Comparison of ENCODE assay signal across 11 cellular contexts in genomic region chr13:112894423-112894672, GRCh38.
DNase-seq lines count a peak whose midpoint lies in the region; ATAC-seq, FAIRE-seq and TF ChIP-seq lines count a peak whose summit lies in the region.
"Had no signal": no experiment of that assay in that cellular context is flagged by ENCODE, and none has a peak within 500 bp of the region (broad histone marks: within the 10 kb centered on the region; RNA-seq: fewer than 3 reads in every experiment).

No MANE protein-coding gene starts in this region.

- H3K27me3 ChIP-seq in heart left ventricle: peaks cover 0 to 33% (median 20%) of the 10 kb centered on the region in 9 donors
- peaks cover 20% of the 10 kb centered on the region for H3K27me3 ChIP-seq in bronchial epithelial cell (ENCODE audit: control insufficient read depth, insufficient read depth, low read length)
- H3K27me3 ChIP-seq in mucosa of rectum (ENCODE audit: control insufficient read depth in 2 of 2, insufficient read depth in 2 of 2, low read length in 2 of 2): peaks cover 2 to 15% of the 10 kb centered on the region in 2 donors
- H3K27me3 ChIP-seq in vagina: no peaks in the 10 kb centered on the region

- peak overlapping the region in 1 of 2 donors; percentile 55 for H3K9ac ChIP-seq in mucosa of rectum (ENCODE audit: low read depth in 1 of 2, low read length in 2 of 2)

- H3K27ac ChIP-seq in heart left ventricle (no peak overlapping the region), mucosa of rectum (ENCODE audit: low read depth in 2 of 2, low read length in 2 of 2) (no peak overlapping the region), vagina (no peak overlapping the region)

- TF ChIP-seq CTCF in heart left ventricle (IDR thresholded peaks at IDR 0.05): no peak
- TF ChIP-seq CTCF in bronchial epithelial cell (IDR thresholded peaks at IDR 0.05; ENCODE audit: insufficient read depth, low read length, severe bottlenecking): no peak
- TF ChIP-seq CTCF in vagina (IDR thresholded peaks at IDR 0.05): no peak

- peaks cover 4 to 28% (median 20%) of the 10 kb centered on the region in 12 donors for H3K4me1 ChIP-seq in heart left ventricle
- peaks cover 19 to 25% of the 10 kb centered on the region in 2 donors for H3K4me1 ChIP-seq in mucosa of rectum (ENCODE audit: control insufficient read depth in 2 of 2, insufficient read depth in 2 of 2, low read length in 2 of 2)
- peaks cover 23% of the 10 kb centered on the region for H3K4me1 ChIP-seq in vagina

- 0 to 1% (median 1%) methylated on average over 12 to 34 of the region's 34 CpGs for WGBS in heart left ventricle, 4 donors

- intact Hi-C loops in heart left ventricle (cut with DNase I): no loop called here
- intact Hi-C loops in left ventricle myocardium superior (cut with micrococcal nuclease): no loop called here
- intact Hi-C loops in vagina (cut with DNase I): no loop called here

- FAIRE-seq in bronchial epithelial cell (lab: Jason Lieb, UNC): no peak
- FAIRE-seq: endothelial cell of umbilical vein had no signal

- H3K9me3 ChIP-seq in heart left ventricle: no peaks in the 10 kb centered on the region
- no peaks in the 10 kb centered on the region for H3K9me3 ChIP-seq in mucosa of rectum (ENCODE audit: control insufficient read depth in 2 of 2, low read length in 2 of 2)
- no peaks in the 10 kb centered on the region for H3K9me3 ChIP-seq in vagina

- ATAC-seq in heart left ventricle (no peak), left ventricle myocardium superior (no peak), HG03521 (IDR thresholded peaks at IDR 0.05; ENCODE audit: unreplicated experiment) (no peak), HG03159 (IDR thresholded peaks at IDR 0.05; ENCODE audit: unreplicated experiment) (no peak)

- TF ChIP-seq POLR2A in heart left ventricle (IDR thresholded peaks at IDR 0.05) (no peak), vagina (IDR thresholded peaks at IDR 0.05) (no peak)

- DNase-seq in heart left ventricle (peak in 2 of 5 donors; percentile 22 to 56), left ventricle myocardium superior (no peak), bronchial epithelial cell (ENCODE audit: low read depth) (no peak), vagina (ENCODE audit: extremely low spot score in 2 of 2) (no peak), A172 (ENCODE audit: low spot score) (no peak)
- DNase-seq: activated gamma-delta T cell, T1000 had no signal

- H3K4me3 ChIP-seq in heart left ventricle (peak overlapping the region; percentile 32 to 62 (median 52)), bronchial epithelial cell (ENCODE audit: low read depth, low read length) (peak overlapping the region; percentile 16), mucosa of rectum (ENCODE audit: low read length in 2 of 2) (peak overlapping the region; percentile 26 to 51), vagina (peak overlapping the region; percentile 29 to 50)

- H3K36me3 ChIP-seq in heart left ventricle: no peaks in the 10 kb centered on the region
- no peaks in the 10 kb centered on the region for H3K36me3 ChIP-seq in bronchial epithelial cell (ENCODE audit: control insufficient read depth, insufficient read depth, low read length)
- no peaks in the 10 kb centered on the region for H3K36me3 ChIP-seq in mucosa of rectum (ENCODE audit: control insufficient read depth in 2 of 2, insufficient read depth in 2 of 2, low read length in 2 of 2)
- no peaks in the 10 kb centered on the region for H3K36me3 ChIP-seq in vagina
